Comparison of ENCODE assay signal across 27 cellular contexts in genomic region chr1:61107638-61108037, GRCh38.
"Had no signal": no experiment of that assay in that cellular context is flagged by ENCODE, and none has a peak within 500 bp of the region (broad histone marks: within the 10 kb centered on the region; RNA-seq: fewer than 3 reads in every experiment).

No MANE protein-coding gene starts in this region.

- H3K4me1 ChIP-seq: foreskin keratinocyte had no signal

- H3K27ac ChIP-seq: body of pancreas, esophagus muscularis mucosa, foreskin keratinocyte, gastroesophageal sphincter, WERI-Rb-1 had no signal

- DNase-seq: activated B cell treated with CpG ODN at 0.5 μM for 24 hours; activated CD4-positive, alpha-beta T cell treated with anti-CD3 and anti-CD28 coated beads for 48 hours; activated CD4-positive, alpha-beta T cell treated with anti-CD3 and anti-CD28 coated beads, Interleukin-2, amount 50 U/mL, for 1 hour; activated CD4-positive, alpha-beta T cell treated with anti-CD3 and anti-CD28 coated beads, Interleukin-2, amount 50 U/mL, for 48 hours; activated CD8-positive, alpha-beta memory T cell treated with anti-CD3 and anti-CD28 coated beads for 24 hours; activated CD8-positive, alpha-beta T cell treated with anti-CD3 and anti-CD28 coated beads for 36 hours; activated effector memory CD4-positive, alpha-beta T cell treated with Interleukin-2 at 50 U/mL for 16 hours; activated gamma-delta T cell treated with Interleukin-2 at 50 U/mL for 16 hours; activated naive CD4-positive, alpha-beta T cell treated with anti-CD3 and anti-CD28 coated beads, Interleukin-2, amount 50 U/mL, for 16 hours; activated naive CD4-positive, alpha-beta T cell treated with Interleukin-2 at 50 U/mL for 16 hours; activated T-cell treated with anti-CD3 and anti-CD28 coated beads, Interleukin-2, amount 50 U/mL, for 4 hours; amygdala; aorta; body of pancreas; caudate nucleus; cortex of kidney; dermis blood vessel endothelial cell; effector CD4-positive, alpha-beta T cell; effector memory CD8-positive, alpha-beta T cell; foreskin keratinocyte; T-cell; T1000; WERI-Rb-1 had no signal

- H3K9me3 ChIP-seq: body of pancreas, gastroesophageal sphincter had no signal

- ATAC-seq: activated CD4-positive, CD25-positive, alpha-beta regulatory T cell treated with anti-CD3 and anti-CD28 coated beads, Interleukin-2, amount 50 U/mL, for 24 hours; activated CD8-positive, alpha-beta T cell treated with anti-CD3 and anti-CD28 coated beads for 36 hours; activated T-cell treated with anti-CD3 and anti-CD28 coated beads, Interleukin-2, amount 50 U/mL, for 4 hours; activated T-helper 17 cell treated with anti-CD3 and anti-CD28 coated beads, Interleukin-2, amount 50 U/mL, for 72 hours; body of pancreas; effector memory CD8-positive, alpha-beta T cell; foreskin keratinocyte; gastroesophageal sphincter; T-cell had no signal

- H3K36me3 ChIP-seq: esophagus muscularis mucosa, gastroesophageal sphincter, WERI-Rb-1 had no signal

- H3K27me3 ChIP-seq: body of pancreas, esophagus muscularis mucosa, foreskin keratinocyte, gastroesophageal sphincter had no signal

- H3K4me3 ChIP-seq: body of pancreas, esophagus muscularis mucosa, gastroesophageal sphincter had no signal
